Comparison of ENCODE assay signal across 8 cellular contexts in the genomic region with DNA sequence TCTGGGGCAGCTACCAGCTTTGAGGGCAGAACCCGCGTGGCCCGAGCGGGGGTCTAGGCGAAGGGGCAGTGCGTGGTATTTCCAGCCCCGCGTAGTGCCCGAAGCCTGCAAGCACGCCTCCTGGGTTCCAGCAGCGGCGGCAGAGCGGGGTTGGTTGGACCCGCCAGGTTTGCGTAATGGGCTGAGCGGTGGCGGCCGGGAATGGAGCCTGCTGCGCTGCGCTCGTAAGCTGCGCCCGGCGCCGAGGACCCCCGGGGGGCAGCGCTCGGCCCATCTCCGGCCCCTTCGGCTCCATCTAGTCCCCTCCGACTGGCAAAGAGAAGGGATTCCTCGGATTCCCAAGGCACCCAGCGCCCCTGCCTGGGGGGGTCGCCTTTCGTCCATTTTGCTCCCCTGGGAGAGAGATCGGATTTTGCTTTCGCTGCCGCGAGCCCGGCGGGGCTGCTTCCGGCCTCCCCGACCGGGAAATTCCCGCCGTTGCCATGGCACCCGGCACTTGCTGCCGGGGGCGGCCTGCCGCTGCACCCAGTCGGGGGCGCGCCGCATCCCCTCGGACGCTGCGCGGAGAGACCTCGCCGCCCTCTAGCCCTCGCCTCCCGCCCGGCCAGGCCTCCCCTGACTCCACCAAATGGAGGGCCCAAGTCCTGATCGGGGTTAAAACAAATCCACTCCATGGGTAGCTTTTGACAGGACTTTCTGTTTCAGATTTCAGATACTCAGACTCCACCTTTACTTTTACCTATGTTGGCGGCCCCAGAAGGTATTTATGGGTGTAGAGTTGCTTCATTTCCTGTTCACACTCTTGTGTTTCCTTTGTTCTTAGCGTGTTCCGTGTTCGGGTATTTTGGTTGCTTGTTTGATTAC.
DNase-seq lines count a peak whose midpoint lies in the region; ATAC-seq and TF ChIP-seq lines count a peak whose summit lies in the region.
"Not testable (repeated sequence)": the region's sequence is repeated elsewhere in the genome, so short reads cannot be mapped to it uniquely, and the experiment has no call there.

No MANE protein-coding gene starts in this region.

- not testable (repeated sequence) for H3K27me3 ChIP-seq in GM06990 (replicated peaks; ENCODE audit: control insufficient read depth, insufficient read depth, low read length); transverse colon

- ATAC-seq in activated naive CD8-positive, alpha-beta T cell treated with anti-CD3 and anti-CD28 coated beads, Interleukin-2, amount 50 U/mL, for 24 hours, result not testable (repeated sequence)

- H3K4me3 Mint-ChIP-seq in activated naive CD8-positive, alpha-beta T cell treated with anti-CD3 and anti-CD28 coated beads, Interleukin-2, amount 50 U/mL, for 24 hours, result peak overlapping the region; percentile 82

- not testable (repeated sequence) for H3K36me3 ChIP-seq in GM06990 (ENCODE audit: control insufficient read depth, insufficient read depth, low read length); mesodermal cell (ENCODE audit: control insufficient read depth, insufficient read depth, low read length); transverse colon

- TF ChIP-seq POLR2A in transverse colon (IDR thresholded peaks at IDR 0.05), result peak; percentile 42

- not testable (repeated sequence) for H3K27me3 Mint-ChIP-seq in activated naive CD8-positive, alpha-beta T cell treated with anti-CD3 and anti-CD28 coated beads, Interleukin-2, amount 50 U/mL, for 24 hours

- H3K27ac ChIP-seq in mesodermal cell (ENCODE audit: low read depth, low read length, severe bottlenecking) (peak overlapping the region; percentile 75), transverse colon (peak overlapping the region; percentile 90 to 93 (median 92))

- H3K4me3 ChIP-seq in GM06990 (replicated peaks; ENCODE audit: low read depth, low read length) (peak overlapping the region; percentile 55), fibroblast of the aortic adventitia (ENCODE audit: low read depth, low read length) (peak overlapping the region; percentile 64), mesodermal cell (ENCODE audit: extremely low read depth, insufficient read depth, low read length, poor library complexity, severe bottlenecking) (peak overlapping the region; percentile 39), transverse colon (peak overlapping the region; percentile 49 to 69 (median 60))

- H3K36me3 Mint-ChIP-seq in activated naive CD8-positive, alpha-beta T cell treated with anti-CD3 and anti-CD28 coated beads, Interleukin-2, amount 50 U/mL, for 24 hours (ENCODE audit: low read depth), result not testable (repeated sequence)

- intact Hi-C loops in transverse colon (cut with DNase I; ENCODE audit: low total_unique reads), result not testable (repeated sequence)

- H3K9me3 ChIP-seq in mesodermal cell (ENCODE audit: control insufficient read depth, low read length); transverse colon: not testable (repeated sequence)

- in situ Hi-C loops in transverse colon (cut with MboI; ENCODE audit: low pct_ligation_motif_present in 1 of 4, low pct_unique_long_range_greater_than_20kb in 1 of 4, low sequenced_read_pairs in 3 of 4), result not testable (repeated sequence)

- not testable (repeated sequence) for TF ChIP-seq EP300 in transverse colon (IDR thresholded peaks at IDR 0.05; ENCODE audit: low read depth)

- TF ChIP-seq CTCF in GM06990 (IDR thresholded peaks at IDR 0.05; ENCODE audit: insufficient read depth, low read length, poor library complexity, severe bottlenecking); fibroblast of the aortic adventitia (IDR thresholded peaks at IDR 0.05; ENCODE audit: insufficient read depth, low read length); transverse colon (IDR thresholded peaks at IDR 0.05): not testable (repeated sequence)

- H3K9me3 Mint-ChIP-seq in activated naive CD8-positive, alpha-beta T cell treated with anti-CD3 and anti-CD28 coated beads, Interleukin-2, amount 50 U/mL, for 24 hours, result not testable (repeated sequence)

- peak; percentile 76 for DNase-seq in GM06990 (ENCODE audit: extremely low read depth, insufficient read length)
- DNase-seq in NCI-H345 (lab: John Stamatoyannopoulos, UW), result peak; percentile 74
- peak; percentile 61 for DNase-seq in activated CD4-positive, CD25-positive, alpha-beta regulatory T cell treated with anti-CD3 and anti-CD28 coated beads, Interleukin-2, amount 50 U/mL, for 72 hours
- DNase-seq in activated naive CD8-positive, alpha-beta T cell treated with anti-CD3 and anti-CD28 coated beads, Interleukin-2, amount 50 U/mL, for 24 hours, result peak; percentile 68
- peak; percentile 46 for DNase-seq in fibroblast of the aortic adventitia (ENCODE audit: low read depth)
- DNase-seq in stimulated activated CD4-positive, alpha-beta T cell treated with anti-CD3 and anti-CD28 coated beads, Interleukin-12 subunit alpha, Interleukin-12 subunit beta, amount 100 ng/mL, for 48 hours (ENCODE audit: low read depth in 2 of 3, low spot score in 1 of 3), result peak; percentile 16 to 46 (median 40)
- DNase-seq in transverse colon, result peak; percentile 58

- H3K27ac Mint-ChIP-seq in activated naive CD8-positive, alpha-beta T cell treated with anti-CD3 and anti-CD28 coated beads, Interleukin-2, amount 50 U/mL, for 24 hours, result peak overlapping the region; percentile 77

- H3K4me1 ChIP-seq in mesodermal cell (ENCODE audit: control insufficient read depth, insufficient read depth, low read length, poor library complexity, severe bottlenecking); transverse colon: not testable (repeated sequence)

- H3K4me1 Mint-ChIP-seq in activated naive CD8-positive, alpha-beta T cell treated with anti-CD3 and anti-CD28 coated beads, Interleukin-2, amount 50 U/mL, for 24 hours, result not testable (repeated sequence)

- WGBS in mesodermal cell (ENCODE audit: insufficient coverage in 2 of 2), 2 experiments, result 0% methylated on average over 1 of the region's 68 CpGs; no CpG with 5 or more reads in 1 of the 2 experiments
- 0% methylated on average over 21 of the region's 68 CpGs; no CpG with 5 or more reads in 1 of the 2 donors for WGBS in transverse colon (ENCODE audit: low coverage in 1 of 2), 2 donors
